22 cellular contexts compared by ENCODE assay signal in genomic region chr6:160049346-160049745, GRCh38.
"Had no signal": no experiment of that assay in that cellular context is flagged by ENCODE, and none has a peak within 500 bp of the region (broad histone marks: within the 10 kb centered on the region; RNA-seq: fewer than 3 reads in every experiment).

No MANE protein-coding gene starts in this region.

- H3K9me3 ChIP-seq: lower lobe of right lung, mucosa of descending colon, ovary, right lobe of liver, testis, tibial artery had no signal

- H3K27ac ChIP-seq: dorsolateral prefrontal cortex, lower lobe of right lung, ovary, right lobe of liver, testis, tibial artery had no signal

- H3K27me3 ChIP-seq: dorsolateral prefrontal cortex, ovary, right lobe of liver, testis, tibial artery had no signal

- H3K27ac Mint-ChIP-seq: type B pancreatic cell had no signal

- FAIRE-seq: colon, frontal cortex, keratinocyte, small intestine had no signal

- H3K4me1 Mint-ChIP-seq: naive B cell had no signal

- H3K4me3 Mint-ChIP-seq: naive B cell, type B pancreatic cell had no signal

- ATAC-seq: left ventricle myocardium superior, lower lobe of right lung, mucosa of descending colon, right lobe of liver had no signal

- DNase-seq: dorsolateral prefrontal cortex; effector CD4-positive, alpha-beta T cell; head of caudate nucleus; left ventricle myocardium superior; lower lobe of right lung; mucosa of descending colon; naive B cell; occipital lobe; ovary; retina; small intestine; stimulated activated CD4-positive, alpha-beta T cell treated with anti-CD3 and anti-CD28 coated beads, Interleukin-15, amount 100 ng/mL, for 24 hours; stimulated activated CD4-positive, alpha-beta T cell treated with anti-CD3 and anti-CD28 coated beads, Interleukin-2, amount 100 ng/mL, for 48 hours; stimulated activated naive CD4-positive, alpha-beta T cell; substantia nigra; testis; tibial artery had no signal

- H3K4me1 ChIP-seq: lower lobe of right lung, right lobe of liver, testis, tibial artery had no signal

- H3K4me3 ChIP-seq: dorsolateral prefrontal cortex, lower lobe of right lung, mucosa of descending colon, ovary, right lobe of liver, testis, tibial artery had no signal

- H3K27me3 Mint-ChIP-seq: naive B cell, type B pancreatic cell had no signal

- H3K36me3 ChIP-seq: ovary had no signal
